Comparison of ENCODE assay signal across 19 cellular contexts in the genomic region with DNA sequence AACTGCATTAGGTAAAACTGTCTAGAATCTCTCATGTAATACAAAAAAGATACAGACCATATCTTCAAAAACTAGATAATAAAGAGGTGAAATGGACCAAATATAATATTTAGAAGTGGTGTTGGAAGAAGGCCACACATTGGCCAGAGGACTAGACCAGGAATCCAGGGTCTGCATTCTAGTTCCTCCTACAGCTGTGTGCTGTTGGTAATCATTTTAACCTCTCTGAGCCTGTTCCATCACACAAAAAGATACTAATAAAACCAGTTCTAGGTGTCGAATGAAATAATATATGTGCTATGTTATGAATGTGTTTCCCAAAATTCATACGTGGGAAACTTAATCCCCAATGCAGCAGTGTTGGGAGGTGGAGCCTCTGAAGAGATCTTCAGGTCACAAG.
DNase-seq lines count a peak whose midpoint lies in the region; ATAC-seq, FAIRE-seq and TF ChIP-seq lines count a peak whose summit lies in the region.
"Had no signal": no experiment of that assay in that cellular context is flagged by ENCODE, and none has a peak within 500 bp of the region (broad histone marks: within the 10 kb centered on the region; RNA-seq: fewer than 3 reads in every experiment).

No MANE protein-coding gene starts in this region.

- H3K36me3 ChIP-seq in left ventricle myocardium inferior (no peaks in the 10 kb centered on the region), K562 (ENCODE audit: control insufficient read depth, insufficient read depth, low read length) (no peaks in the 10 kb centered on the region), psoas muscle (ENCODE audit: insufficient read depth in 1 of 2, low read depth in 1 of 2) (no peaks in the 10 kb centered on the region), Peyer's patch (no peaks in the 10 kb centered on the region)
- H3K36me3 ChIP-seq: BLaER1 treated with 17β-estradiol and CSF1 and Interleukin-3, amounts not matched to agents 10 nM and 100 nM had no signal

- H3K4me2 ChIP-seq in K562 (ENCODE audit: insufficient read depth, low read length), result no peak overlapping the region
- H3K4me2 ChIP-seq: A549; BLaER1 treated with 17β-estradiol and CSF1 and Interleukin-3, amounts not matched to agents 10 nM and 100 nM had no signal

- TF ChIP-seq EP300 in K562 (IDR thresholded peaks at IDR 0.05; ENCODE audit: low read length), result no peak

- TF ChIP-seq CTCF in left ventricle myocardium inferior (IDR thresholded peaks at IDR 0.05; ENCODE audit: borderline replicate concordance) (no peak), K562 (IDR thresholded peaks at IDR 0.05 in 2 of 3, conservative IDR thresholded peaks at IDR 0.05 in 1 of 3; ENCODE audit: insufficient read depth in 2 of 3, low read depth in 1 of 3, low read length in 3 of 3) (no peak), psoas muscle (IDR thresholded peaks at IDR 0.05) (no peak), Peyer's patch (IDR thresholded peaks at IDR 0.05) (no peak)

- in situ Hi-C loops in K562 (cut with MboI), result no loop called here

- no peak overlapping the region; a peak in 1 of 4 replicates for H3K9ac ChIP-seq in K562 (ENCODE audit: insufficient read depth in 1 of 2, low read depth in 2 of 2, low read length in 2 of 2)
- H3K9ac ChIP-seq: BLaER1 treated with 17β-estradiol and CSF1 and Interleukin-3, amounts not matched to agents 10 nM and 100 nM had no signal

- no peaks in the 10 kb centered on the region for H4K20me1 ChIP-seq in K562 (replicated peaks; ENCODE audit: control insufficient read depth, insufficient read depth, low read length)
- H4K20me1 ChIP-seq: BLaER1 treated with 17β-estradiol and CSF1 and Interleukin-3, amounts not matched to agents 10 nM and 100 nM had no signal

- ATAC-seq in Right ventricle myocardium inferior, result no peak
- no peak for ATAC-seq in K562
- ATAC-seq in psoas muscle, result no peak
- no peak for ATAC-seq in GM19035 (IDR thresholded peaks at IDR 0.05; ENCODE audit: unreplicated experiment)
- ATAC-seq: A549; CD8-positive, alpha-beta T cell had no signal

- H3K9me1 ChIP-seq in K562 (ENCODE audit: control insufficient read depth, insufficient read depth, low read length), result no peaks in the 10 kb centered on the region

- no peaks in the 10 kb centered on the region for H3K79me2 ChIP-seq in K562 (ENCODE audit: control insufficient read depth, insufficient read depth, low read length)

- H2AFZ ChIP-seq in K562 (ENCODE audit: low read depth, low read length), result no peak overlapping the region

- POLR2A ChIA-PET in K562 (lab: Yijun Ruan, JAX), result no interaction called here

- H3K27ac ChIP-seq in left ventricle myocardium inferior (replicated peaks), result peak overlapping the region; percentile 80
- H3K27ac ChIP-seq in K562 (ENCODE audit: extremely low read depth, low read depth, low read length), result no peak overlapping the region
- H3K27ac ChIP-seq in psoas muscle, result peak overlapping the region; percentile 38
- H3K27ac ChIP-seq in Peyer's patch, result no peak overlapping the region
- H3K27ac ChIP-seq: 22Rv1; A549; BLaER1 treated with 17β-estradiol and CSF1 and Interleukin-3, amounts not matched to agents 10 nM and 100 nM; C4-2B had no signal

- H3K27me3 ChIP-seq in left ventricle myocardium inferior (ENCODE audit: low read depth) (no peaks in the 10 kb centered on the region), K562 (ENCODE audit: control insufficient read depth in 2 of 2, insufficient read depth in 2 of 2, low read length in 2 of 2) (no peaks in the 10 kb centered on the region), psoas muscle (ENCODE audit: insufficient read depth in 3 of 3, low read length in 2 of 3) (no peaks in the 10 kb centered on the region), Peyer's patch (no peaks in the 10 kb centered on the region)
- H3K27me3 ChIP-seq: BLaER1 treated with 17β-estradiol and CSF1 and Interleukin-3, amounts not matched to agents 10 nM and 100 nM had no signal

- BruUV-seq in K562 (replicated peaks; lab: Mats Ljungman, UMichigan), result no TSS peak

- H3K4me1 ChIP-seq in left ventricle myocardium inferior (peaks cover 26% of the 10 kb centered on the region), K562 (replicated peaks in 1 of 2; ENCODE audit: control insufficient read depth in 2 of 2, insufficient read depth in 2 of 2, low read length in 2 of 2) (peaks cover 0 to 9% of the 10 kb centered on the region in 2 experiments; a peak in 3 of 5 replicates), psoas muscle (peaks cover 21% of the 10 kb centered on the region), Peyer's patch (no peaks in the 10 kb centered on the region)
- H3K4me1 ChIP-seq: A549; BLaER1 treated with 17β-estradiol and CSF1 and Interleukin-3, amounts not matched to agents 10 nM and 100 nM had no signal

- H3K4me3 ChIP-seq in left ventricle myocardium inferior (no peak overlapping the region), K562 (no peak overlapping the region), psoas muscle (no peak overlapping the region), Peyer's patch (no peak overlapping the region)
- H3K4me3 ChIP-seq: A549; BLaER1 treated with 17β-estradiol and CSF1 and Interleukin-3, amounts not matched to agents 10 nM and 100 nM had no signal

- H3K9me3 ChIP-seq in left ventricle myocardium inferior (replicated peaks), result no peaks in the 10 kb centered on the region
- no peaks in the 10 kb centered on the region for H3K9me3 ChIP-seq in K562 (replicated peaks; ENCODE audit: control insufficient read depth, insufficient read depth, low read depth, low read length)
- no peaks in the 10 kb centered on the region for H3K9me3 ChIP-seq in psoas muscle
- H3K9me3 ChIP-seq in Peyer's patch, result no peaks in the 10 kb centered on the region
- H3K9me3 ChIP-seq: A549; BLaER1 treated with 17β-estradiol and CSF1 and Interleukin-3, amounts not matched to agents 10 nM and 100 nM; Caco-2 had no signal

- TF ChIP-seq POLR2A in K562 (conservative IDR thresholded peaks at IDR 0.05) (no peak), Peyer's patch (IDR thresholded peaks at IDR 0.05) (no peak)

- WGBS in K562 (ENCODE audit: insufficient coverage, low coverage, missing lambda C conversion rate), result 18% methylated on average over 2 of the region's 2 CpGs
- 42 to 49% (median 44%) methylated on average over 2 of the region's 2 CpGs for WGBS in psoas muscle, 3 donors

- TF ChIP-seq RAD21 in K562 (CRISPR knock-in tag; conservative IDR thresholded peaks at IDR 0.05 in 1 of 2, IDR thresholded peaks at IDR 0.05 in 1 of 2), result no peak

- CTCF ChIA-PET in K562 (lab: Yijun Ruan, JAX; ENCODE audit: low intra/inter-chr PET ratio), result no interaction called here

- DNase-seq in left ventricle myocardium inferior (no peak), Right ventricle myocardium inferior (ENCODE audit: missing footprints) (no peak), K562 (ENCODE audit: extremely low read depth in 1 of 4, low spot score in 3 of 4) (no peak), psoas muscle (no peak), Peyer's patch (no peak)
- DNase-seq: Caco-2; Calu3; CD4-positive, alpha-beta T cell; CD8-positive, alpha-beta T cell; DMS79 treated with DMSO at 0.1 percent for 48 hours; GF-D8 had no signal

- intact Hi-C loops in left ventricle myocardium inferior (cut with micrococcal nuclease), result no loop called here
- intact Hi-C loops in Right ventricle myocardium inferior (cut with DNase I), result loop anchor here (10.0 kb wide), 1 partner anchor 229 kb away; no protein-coding TSS in a partner anchor
- intact Hi-C loops in K562 (cut with micrococcal nuclease), result no loop called here
- intact Hi-C loops in psoas muscle (cut with DNase I), result loop anchor here in 1 of 2 donors (5.0 kb wide), 1 partner anchor 46 kb away; no protein-coding TSS in a partner anchor

- no peak for FAIRE-seq in K562 (lab: Jason Lieb, UNC)
- FAIRE-seq: A549, D721Med, G401.6, GM12891 had no signal

TF ChIP-seq in K562, 482 proteins besides CTCF, POLR2A, EP300 and RAD21:
- no peak for TF ChIP-seq HMG20A (CRISPR knock-in tag; conservative IDR thresholded peaks at IDR 0.05)
- peak; percentile 77; the same call in 1 of the 2 replicates for TF ChIP-seq BCOR (IDR thresholded peaks at IDR 0.05)
- no peak for TF ChIP-seq ZNF445 (CRISPR knock-in tag; IDR thresholded peaks at IDR 0.05; ENCODE audit: low read depth)
- no peak for TF ChIP-seq ZNF143 (CRISPR knock-in tag; IDR thresholded peaks at IDR 0.05)
- peak; percentile 52 to 56; a peak in 1 of 4 replicates for TF ChIP-seq KDM1A (IDR thresholded peaks at IDR 0.05)
- no peak for TF ChIP-seq ZSCAN29 (IDR thresholded peaks at IDR 0.05)
- TF ChIP-seq FOSL1 (tag; conservative IDR thresholded peaks at IDR 0.05), result no peak
- TF ChIP-seq RBM25 (IDR thresholded peaks at IDR 0.05; ENCODE audit: low read depth, low read length, severe bottlenecking), result peak; percentile 79
- 0 out of 2 replicates have a peak, but pooled peaks have one; percentile 36 for TF ChIP-seq ADNP (tag; IDR thresholded peaks at IDR 0.05)
- TF ChIP-seq FOXA3 (CRISPR knock-in tag; conservative IDR thresholded peaks at IDR 0.05 in 1 of 2, IDR thresholded peaks at IDR 0.05 in 1 of 2), result no peak
- no peak for TF ChIP-seq ZNF561 (CRISPR knock-in tag; conservative IDR thresholded peaks at IDR 0.05)
- TF ChIP-seq ZSCAN32 (CRISPR knock-in tag; IDR thresholded peaks at IDR 0.05), result no peak

Comparison
In these comparisons a context has a peak if more than half of its experiments do, and no peak if none do; other contexts are left out.
1. H3K27ac ChIP-seq: peak in left ventricle myocardium inferior (single experiment) and psoas muscle (single experiment); none in K562 (single experiment) and Peyer's patch (0 of 4).